ENCODE assay signal across 8 cellular contexts in the genomic region with DNA sequence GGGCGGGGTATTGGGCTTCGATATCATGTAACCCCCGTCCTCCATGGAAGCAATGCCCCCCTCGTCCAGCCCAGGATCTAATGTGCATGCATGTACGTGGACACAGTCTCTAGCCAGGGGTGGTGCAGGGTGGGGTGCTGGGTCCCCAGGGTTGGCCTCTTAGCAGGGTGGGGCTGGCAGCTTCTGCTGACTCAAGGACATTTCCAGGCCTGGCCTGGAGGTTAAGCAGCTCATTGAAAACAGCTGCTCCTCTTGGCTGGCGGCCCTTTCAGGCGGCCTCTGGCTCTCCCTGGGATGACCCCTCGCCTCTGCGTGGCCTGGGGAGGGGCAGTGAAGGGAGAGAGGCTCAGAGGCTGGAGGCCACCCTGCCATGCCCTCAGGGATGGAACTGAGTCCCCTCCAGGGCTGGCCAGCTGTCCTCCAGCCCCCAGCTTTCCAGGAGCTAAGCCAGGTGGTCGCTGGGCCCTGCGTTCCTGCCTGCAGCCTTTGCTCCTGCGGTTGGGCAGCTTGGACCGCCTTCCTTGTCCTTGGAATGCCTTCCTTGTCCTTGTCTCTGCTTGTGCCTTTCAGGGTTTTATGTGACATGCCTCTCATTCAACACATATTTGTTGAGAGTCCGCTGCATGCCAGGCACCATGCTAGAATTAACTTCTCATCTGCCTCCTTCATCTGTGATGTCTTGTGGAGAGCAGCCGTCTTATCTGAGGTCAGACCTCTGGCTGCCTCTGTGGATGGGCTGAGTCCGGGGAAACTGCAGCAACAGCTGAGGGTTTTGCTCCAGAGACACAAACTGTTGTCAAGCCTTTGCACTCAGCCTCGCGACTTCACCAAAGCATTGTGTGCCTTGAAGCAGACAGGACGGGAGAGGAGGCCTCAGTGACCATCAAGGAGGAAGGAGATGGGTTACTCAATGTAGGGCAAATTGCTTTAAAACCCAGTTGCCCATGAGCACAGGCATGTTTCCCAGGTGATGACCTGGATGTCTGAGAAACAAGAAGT. TPM values are rescaled to one million over a fixed set of nuclear protein-coding genes. Genes with fewer than 3 reads are reported as not detected.
DNase-seq lines count a peak whose midpoint lies in the region; ATAC-seq, FAIRE-seq and TF ChIP-seq lines count a peak whose summit lies in the region.

No MANE protein-coding gene starts in this region.

- H3K27me3 Mint-ChIP-seq in memory B cell = peaks cover 2% of the 10 kb centered on the region

- H3K27ac Mint-ChIP-seq in memory B cell = no peak overlapping the region

- DNase-seq in A549 (ENCODE audit: low read depth in 1 of 2, low spot score in 1 of 2) = no peak
- peak; percentile 4 for DNase-seq in H4 (ENCODE audit: low spot score)
- peak; percentile 48 for DNase-seq in astrocyte of the spinal cord (ENCODE audit: low read depth, low spot score)
- no peak for DNase-seq in memory B cell (ENCODE audit: low spot score in 2 of 2)
- DNase-seq in thyroid gland = no peak
- no peak for DNase-seq in NCI-H2029 treated with DMSO at 0.1 percent for 48 hours (lab: John Stamatoyannopoulos, UW)
- no peak for DNase-seq in A673 (ENCODE audit: low spot score)

- 0 out of 2 replicates have a peak, but pooled peaks have one; percentile 1 for TF ChIP-seq POLR2A in A549 (IDR thresholded peaks at IDR 0.05; ENCODE audit: low read length)
- no peak for TF ChIP-seq POLR2A in thyroid gland (IDR thresholded peaks at IDR 0.05)

- no peaks in the 10 kb centered on the region for H3K36me3 Mint-ChIP-seq in memory B cell

- intact Hi-C loops in thyroid gland (cut with DNase I) = no loop called here
- intact Hi-C loops in A673 (cut with micrococcal nuclease; ENCODE audit: unreplicated experiment) = no loop called here

- H3K4me1 Mint-ChIP-seq in memory B cell = peaks cover 12% of the 10 kb centered on the region

- CTCF ChIA-PET in A549 (lab: Yijun Ruan, JAX) (interaction anchor here (0.6 kb wide), 1 partner anchor 21 kb away, joined by 3 read pairs; no protein-coding TSS in a partner anchor), A673 (lab: Charles Lee) (no interaction called here)

- POLR2A ChIA-PET in A549 (lab: Yijun Ruan, JAX) (interaction anchor here (0.5 kb wide), 1 partner anchor 707 kb away, joined by 3 read pairs; no protein-coding TSS in a partner anchor), A673 (lab: Charles Lee; ENCODE audit: low non-redundant PET) (no interaction called here)

- BruUV-seq in A673 (replicated peaks; lab: Mats Ljungman, UMichigan) = no TSS peak

- H3K9me3 ChIP-seq in A549 (no peaks in the 10 kb centered on the region), thyroid gland (no peaks in the 10 kb centered on the region), A673 (ENCODE audit: low read depth, low read length, poor library complexity, severe bottlenecking) (no peaks in the 10 kb centered on the region)

- ATAC-seq in A549 (peak; percentile 6 to 10; a peak in 3 of 6 replicates), memory B cell (ENCODE audit: low read depth) (no peak), GM21737 (IDR thresholded peaks at IDR 0.05; ENCODE audit: unreplicated experiment) (no peak)

- H3K27ac ChIP-seq in A549 = peak overlapping the region in 1 of 2 experiments; percentile 90; a peak in 2 of 6 replicates
- no peak overlapping the region for H3K27ac ChIP-seq in thyroid gland
- no peak overlapping the region for H3K27ac ChIP-seq in A673 (ENCODE audit: low read depth, low read length, poor library complexity, severe bottlenecking)

- H3K36me3 ChIP-seq in thyroid gland (no peaks in the 10 kb centered on the region), A673 (ENCODE audit: insufficient read depth, low read length, poor library complexity, severe bottlenecking) (no peaks in the 10 kb centered on the region)

- no peak for TF ChIP-seq RAD21 in A549 (conservative IDR thresholded peaks at IDR 0.05 in 1 of 2, IDR thresholded peaks at IDR 0.05 in 1 of 2)

- H3K9me3 Mint-ChIP-seq in memory B cell = no peaks in the 10 kb centered on the region

- peak overlapping the region; percentile 56 for H3K4me3 Mint-ChIP-seq in memory B cell

- TF ChIP-seq EP300 in A549 (IDR thresholded peaks at IDR 0.05) = no peak

- TF ChIP-seq CTCF in A549 (IDR thresholded peaks at IDR 0.05) (no peak), astrocyte of the spinal cord (IDR thresholded peaks at IDR 0.05; ENCODE audit: low read depth, low read length) (no peak), thyroid gland (IDR thresholded peaks at IDR 0.05) (no peak), A673 (conservative IDR thresholded peaks at IDR 0.05; ENCODE audit: low read depth, low read length) (no peak)

- H3K4me1 ChIP-seq in A549 = peaks cover 15% of the 10 kb centered on the region
- peaks cover 13 to 18% of the 10 kb centered on the region in 2 donors for H3K4me1 ChIP-seq in thyroid gland
- peaks cover 16% of the 10 kb centered on the region for H3K4me1 ChIP-seq in A673 (ENCODE audit: insufficient read depth, low read length, poor library complexity, severe bottlenecking)

- 94% methylated on average over 18 of the region's 19 CpGs for WGBS in A549 (ENCODE audit: missing lambda C conversion rate)
- WGBS in thyroid gland, 2 donors = 68 to 78% methylated on average over 15 of the region's 19 CpGs

- no peak overlapping the region for H3K4me2 ChIP-seq in A549

- FAIRE-seq in A549 (lab: Jason Lieb, UNC) = no peak

- in situ Hi-C loops in astrocyte of the spinal cord (cut with HindIII; ENCODE audit: low sequenced_read_pairs) = no loop called here

- H3K27me3 ChIP-seq in thyroid gland (no peaks in the 10 kb centered on the region), A673 (replicated peaks; ENCODE audit: insufficient read depth, low read depth, low read length, poor library complexity) (no peaks in the 10 kb centered on the region)

- H3K4me3 ChIP-seq in A549 (no peak overlapping the region), astrocyte of the spinal cord (ENCODE audit: low read depth, low read length) (no peak overlapping the region), thyroid gland (replicated peaks in 1 of 3) (no peak overlapping the region), A673 (ENCODE audit: low read depth, low read length, poor library complexity, severe bottlenecking) (no peak overlapping the region)

TF ChIP-seq in A549, 52 proteins besides CTCF, POLR2A, EP300 and RAD21:
- no peak for TF ChIP-seq ESRRA (IDR thresholded peaks at IDR 0.05; ENCODE audit: borderline replicate concordance, low read length)
- TF ChIP-seq MAFK (IDR thresholded peaks at IDR 0.05; ENCODE audit: partially characterized antibody) = peak; percentile 33
TF ChIP-seq in A549: peak in this region for 1.

RNA-seq across cellular contexts. Expression of a gene that starts 26.7 kb away (rescaled TPM):
- 17.5 and 20.2 TPM in 2 replicates for polyA plus RNA-seq in A549 (2011; rRNA removed)
- 13.7 and 20.9 TPM in 2 replicates for polyA plus RNA-seq in A549 (2012; cell fraction: cytosol; rRNA removed)
- 84.3 and 103 TPM in 2 replicates for polyA plus RNA-seq in A549 (2012; cell fraction: nucleus; rRNA removed)
- polyA plus RNA-seq in A549 (2017; fragmentation: RNase III; extraction: RNeasy Plus Mini Kit Qiagen cat#74134 plus additional on column Dnase treatment) = 38.8 to 61.4 TPM (median 57.3 TPM) in 3 replicates
- 25.9 and 43.6 TPM in 2 replicates for polyA minus RNA-seq in A549 (2011; rRNA and poly(A)+ RNA removed)
- total RNA-seq in H4 (2014; rRNA removed; shearing (Covaris generic)) = 73.3 and 79.9 TPM in 2 replicates
- 10 to 100 TPM in 2 of 4 donors, 1 to 10 TPM in 2; 7.9 to 15.2 (median 10.9) TPM for total RNA-seq in thyroid gland
- total RNA-seq in A673 (2021) = 34.3 and 57.1 TPM in 2 replicates

Comparison
In these comparisons a context has a peak if more than half of its experiments do, and no peak if none do; other contexts are left out.
1. ATAC-seq: peak in A549 (2 of 2); none in memory B cell (single experiment) and GM21737 (single experiment).
2. DNase-seq: peak in H4 (single experiment) and astrocyte of the spinal cord (single experiment); none in A549 (0 of 2), memory B cell (0 of 2), thyroid gland (0 of 2), NCI-H2029 treated with DMSO at 0.1 percent for 48 hours (single experiment) and A673 (single experiment).